Comparison of ENCODE assay signal across 29 cellular contexts in genomic region chr22:21802673-21803072, GRCh38.
"Had no signal": no experiment of that assay in that cellular context is flagged by ENCODE, and none has a peak within 500 bp of the region (broad histone marks: within the 10 kb centered on the region; RNA-seq: fewer than 3 reads in every experiment).

No MANE protein-coding gene starts in this region.

- H3K27me3 ChIP-seq: body of pancreas, MG63, Peyer's patch, SJSA1 had no signal

- H3K9me2 ChIP-seq: SK-N-SH had no signal

- H3K4me3 ChIP-seq: body of pancreas, MG63, Peyer's patch, SJSA1 had no signal

- H3K4me2 ChIP-seq: SK-N-SH had no signal

- H3K4me1 ChIP-seq: Peyer's patch, SJSA1 had no signal

- H3K27ac ChIP-seq: body of pancreas, Peyer's patch, SJSA1 had no signal

- H3K4me3 Mint-ChIP-seq: activated CD4-positive, alpha-beta T cell treated with anti-CD3 and anti-CD28 coated beads for 36 hours; activated CD4-positive, alpha-beta T cell treated with anti-CD3 and anti-CD28 coated beads, Interleukin-2, amount 10 ng/mL, durations not matched to agents 7 days and 5 days; activated CD8-positive, alpha-beta T cell treated with anti-CD3 and anti-CD28 coated beads, Interleukin-2, amount 10 ng/mL, durations not matched to agents 7 days and 5 days; activated naive CD4-positive, alpha-beta T cell treated with anti-CD3 and anti-CD28 coated beads, Interleukin-2, amount 10 ng/mL, durations not matched to agents 7 days and 5 days; activated naive CD8-positive, alpha-beta T cell treated with anti-CD3 and anti-CD28 coated beads for 36 hours; activated T-cell treated with anti-CD3 and anti-CD28 coated beads, Interleukin-2, amount 50 U/mL, for 24 hours; IgD-negative memory B cell; T-helper 1 cell treated with Interleukin-12 subunit alpha and Interleukin-12 subunit beta and Interleukin-4 antibody, amounts not matched to agents 30 μg/mL and 1 μg/mL, for 36 hours; T-helper 2 cell treated with Interferon-gamma antibody and Interleukin-4, amounts not matched to agents 5 μg/mL and 100 μg/mL, for 36 hours had no signal

- H3K4me1 Mint-ChIP-seq: activated CD4-positive, alpha-beta T cell treated with anti-CD3 and anti-CD28 coated beads, Interleukin-2, amount 10 ng/mL, durations not matched to agents 7 days and 5 days; activated naive CD4-positive, alpha-beta T cell treated with anti-CD3 and anti-CD28 coated beads, Interleukin-2, amount 10 ng/mL, durations not matched to agents 7 days and 5 days; activated naive CD8-positive, alpha-beta T cell treated with anti-CD3 and anti-CD28 coated beads for 36 hours had no signal

- DNase-seq: activated CD4-positive, alpha-beta T cell treated with anti-CD3 and anti-CD28 coated beads for 36 hours; activated CD4-positive, alpha-beta T cell treated with anti-CD3 and anti-CD28 coated beads, Interleukin-2, amount 10 ng/mL, durations not matched to agents 7 days and 5 days; activated CD4-positive, alpha-beta T cell treated with anti-CD3 and anti-CD28 coated beads, Interleukin-2, amount 50 U/mL, for 48 hours; activated CD8-positive, alpha-beta T cell treated with anti-CD3 and anti-CD28 coated beads, Interleukin-2, amount 10 ng/mL, durations not matched to agents 7 days and 5 days; activated effector memory CD4-positive, alpha-beta T cell treated with Interleukin-2 at 50 U/mL for 16 hours; activated naive CD4-positive, alpha-beta T cell treated with anti-CD3 and anti-CD28 coated beads, Interleukin-2, amount 10 ng/mL, durations not matched to agents 7 days and 5 days; activated naive CD8-positive, alpha-beta T cell treated with anti-CD3 and anti-CD28 coated beads for 36 hours; activated T-cell treated with anti-CD3 and anti-CD28 coated beads, Interleukin-2, amount 50 U/mL, for 24 hours; amygdala; body of pancreas; Kasumi-1; KG1; MG63; NCI-H1048; NCI-H1105 treated with DMSO at 0.1 percent for 48 hours; NCI-H1436; NCI-H1694; NCI-H1930; NCI-H2081 treated with DMSO at 0.1 percent for 48 hours; NCI-H226; NCI-H524 treated with DMSO at 0.1 percent for 48 hours; Peyer's patch; RPMI8226; SHP77 treated with DMSO at 0.1 percent for 48 hours; SK-N-SH had no signal

- ATAC-seq: activated CD8-positive, alpha-beta T cell treated with anti-CD3 and anti-CD28 coated beads, Interleukin-2, amount 10 ng/mL, durations not matched to agents 7 days and 5 days; body of pancreas had no signal

- H3K9ac ChIP-seq: SK-N-SH had no signal

- H3K27me3 Mint-ChIP-seq: activated CD4-positive, alpha-beta T cell treated with anti-CD3 and anti-CD28 coated beads for 36 hours; activated CD4-positive, alpha-beta T cell treated with anti-CD3 and anti-CD28 coated beads, Interleukin-2, amount 10 ng/mL, durations not matched to agents 7 days and 5 days; activated naive CD4-positive, alpha-beta T cell treated with anti-CD3 and anti-CD28 coated beads, Interleukin-2, amount 10 ng/mL, durations not matched to agents 7 days and 5 days; activated naive CD8-positive, alpha-beta T cell treated with anti-CD3 and anti-CD28 coated beads for 36 hours; activated T-cell treated with anti-CD3 and anti-CD28 coated beads, Interleukin-2, amount 50 U/mL, for 24 hours; IgD-negative memory B cell had no signal

- H3K9me3 ChIP-seq: body of pancreas, MG63, Peyer's patch, SJSA1, SK-N-SH had no signal

- H3K27ac Mint-ChIP-seq: activated CD4-positive, alpha-beta T cell treated with anti-CD3 and anti-CD28 coated beads for 36 hours; activated CD4-positive, alpha-beta T cell treated with anti-CD3 and anti-CD28 coated beads, Interleukin-2, amount 10 ng/mL, durations not matched to agents 7 days and 5 days; activated CD8-positive, alpha-beta T cell treated with anti-CD3 and anti-CD28 coated beads, Interleukin-2, amount 10 ng/mL, durations not matched to agents 7 days and 5 days; activated naive CD4-positive, alpha-beta T cell treated with anti-CD3 and anti-CD28 coated beads, Interleukin-2, amount 10 ng/mL, durations not matched to agents 7 days and 5 days; activated naive CD8-positive, alpha-beta T cell treated with anti-CD3 and anti-CD28 coated beads for 36 hours; T-helper 1 cell treated with Interleukin-12 subunit alpha and Interleukin-12 subunit beta and Interleukin-4 antibody, amounts not matched to agents 30 μg/mL and 1 μg/mL, for 36 hours; T-helper 2 cell treated with Interferon-gamma antibody and Interleukin-4, amounts not matched to agents 5 μg/mL and 100 μg/mL, for 36 hours had no signal

- H3K9me3 Mint-ChIP-seq: activated CD4-positive, alpha-beta T cell treated with anti-CD3 and anti-CD28 coated beads, Interleukin-2, amount 10 ng/mL, durations not matched to agents 7 days and 5 days; activated naive CD4-positive, alpha-beta T cell treated with anti-CD3 and anti-CD28 coated beads, Interleukin-2, amount 10 ng/mL, durations not matched to agents 7 days and 5 days; activated naive CD8-positive, alpha-beta T cell treated with anti-CD3 and anti-CD28 coated beads for 36 hours; activated T-cell treated with anti-CD3 and anti-CD28 coated beads, Interleukin-2, amount 50 U/mL, for 24 hours; IgD-negative memory B cell; T-helper 1 cell treated with Interleukin-12 subunit alpha and Interleukin-12 subunit beta and Interleukin-4 antibody, amounts not matched to agents 30 μg/mL and 1 μg/mL, for 36 hours; T-helper 2 cell treated with Interferon-gamma antibody and Interleukin-4, amounts not matched to agents 5 μg/mL and 100 μg/mL, for 36 hours had no signal
